Comparison of ENCODE assay signal across 21 cellular contexts in the genomic region with DNA sequence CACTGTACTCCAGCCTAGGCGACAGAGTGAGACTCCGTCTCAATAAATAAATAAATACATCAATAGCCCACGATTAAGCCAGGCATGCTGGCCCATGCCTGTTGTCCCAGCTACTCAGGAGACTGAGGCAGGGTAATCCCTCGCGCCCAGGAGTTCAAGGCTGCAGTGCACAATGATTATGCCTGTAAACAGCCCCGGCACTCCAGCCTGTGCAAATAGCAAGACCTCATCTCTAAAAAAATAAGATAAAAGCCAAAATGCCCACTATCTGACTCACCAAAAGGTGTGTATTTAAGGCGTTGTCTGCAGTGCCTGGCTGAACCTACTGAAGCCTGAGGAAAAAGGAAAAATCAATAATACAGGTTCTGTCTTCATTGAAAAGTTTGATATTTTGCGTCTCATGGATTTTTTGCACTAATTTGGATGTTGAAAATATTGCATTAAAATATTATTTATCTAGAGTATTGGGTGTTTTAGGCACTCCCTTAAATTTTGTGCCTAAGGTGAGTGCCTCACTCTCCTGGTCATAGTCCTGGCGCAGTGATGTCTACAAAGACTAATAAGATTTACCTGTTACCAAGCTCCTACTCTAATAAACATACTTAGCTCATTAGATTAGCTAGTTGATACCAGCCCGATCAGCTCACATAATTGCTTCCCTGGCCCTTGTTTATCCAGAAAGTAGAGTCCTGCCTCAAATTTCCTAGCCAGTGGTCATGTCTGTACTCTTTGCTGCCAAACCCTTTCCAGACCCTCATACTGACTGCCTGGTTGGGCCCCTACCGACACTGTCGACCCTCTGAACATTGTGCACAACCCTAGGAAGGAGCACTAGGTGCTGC. TPM values are rescaled to one million over a fixed set of nuclear protein-coding genes. Genes with fewer than 3 reads are reported as not detected.
DNase-seq lines count a peak whose midpoint lies in the region; TF ChIP-seq lines count a peak whose summit lies in the region.
"Had no signal": no experiment of that assay in that cellular context is flagged by ENCODE, and none has a peak within 500 bp of the region (broad histone marks: within the 10 kb centered on the region; RNA-seq: fewer than 3 reads in every experiment).

No MANE protein-coding gene starts in this region.

- peaks cover 65% of the 10 kb centered on the region for H3K4me1 ChIP-seq in Caco-2
- peaks cover 58% of the 10 kb centered on the region for H3K4me1 ChIP-seq in mucosa of stomach (ENCODE audit: control insufficient read depth, insufficient read depth, low read length)
- H3K4me1 ChIP-seq in esophagus squamous epithelium, result peaks cover 3 to 43% (median 11%) of the 10 kb centered on the region in 3 donors
- H3K4me1 ChIP-seq: right atrium auricular region had no signal

- intact Hi-C loops in Caco-2 (cut with micrococcal nuclease; ENCODE audit: unreplicated experiment), result loop anchor here (1.0 kb wide), 1 partner anchor 24 kb away; no protein-coding TSS in a partner anchor
- intact Hi-C loops in esophagus squamous epithelium (cut with DNase I), result no loop called here

- H3K9me3 ChIP-seq in Caco-2 (no peaks in the 10 kb centered on the region), mucosa of stomach (ENCODE audit: control insufficient read depth, low read length) (no peaks in the 10 kb centered on the region), esophagus squamous epithelium (no peaks in the 10 kb centered on the region)
- H3K9me3 ChIP-seq: esophagus muscularis mucosa, right atrium auricular region, transverse colon had no signal

- no peak overlapping the region for H3K4me3 Mint-ChIP-seq in Caco-2 (ENCODE audit: unreplicated experiment)
- H3K4me3 Mint-ChIP-seq in activated naive CD4-positive, alpha-beta T cell treated with anti-CD3 and anti-CD28 coated beads, Interleukin-2, amount 10 ng/mL, durations not matched to agents 7 days and 5 days, result no peak overlapping the region
- H3K4me3 Mint-ChIP-seq: activated CD8-positive, alpha-beta T cell treated with anti-CD3 and anti-CD28 coated beads for 36 hours; stimulated activated memory B cell treated with anti-CD40 and anti-IgM and Interleukin-4, amounts not matched to agents 10 μg/mL and 1 μg/mL and 100 μg/mL, for 72 hours had no signal

- no peaks in the 10 kb centered on the region for H3K27me3 Mint-ChIP-seq in Caco-2 (ENCODE audit: insufficient read depth, unreplicated experiment)
- H3K27me3 Mint-ChIP-seq in activated naive CD4-positive, alpha-beta T cell treated with anti-CD3 and anti-CD28 coated beads, Interleukin-2, amount 10 ng/mL, durations not matched to agents 7 days and 5 days, result peaks cover 31% of the 10 kb centered on the region
- H3K27me3 Mint-ChIP-seq: activated CD8-positive, alpha-beta T cell treated with anti-CD3 and anti-CD28 coated beads for 36 hours had no signal

- WGBS in esophagus squamous epithelium, 2 donors, result 37 to 52% methylated on average over 10 to 12 of the region's 12 CpGs

- H3K27me3 ChIP-seq in Caco-2 (replicated peaks; ENCODE audit: control insufficient read depth, insufficient read depth, low read length), result no peaks in the 10 kb centered on the region
- no peaks in the 10 kb centered on the region for H3K27me3 ChIP-seq in mucosa of stomach (ENCODE audit: control insufficient read depth, insufficient read depth, low read length)
- H3K27me3 ChIP-seq in esophagus squamous epithelium, result no peaks in the 10 kb centered on the region
- H3K27me3 ChIP-seq: dorsolateral prefrontal cortex, esophagus muscularis mucosa, right atrium auricular region, transverse colon had no signal

- H3K36me3 ChIP-seq in Caco-2 (ENCODE audit: control insufficient read depth, insufficient read depth, low read length) (no peaks in the 10 kb centered on the region), mucosa of stomach (ENCODE audit: control insufficient read depth, insufficient read depth, low read length) (no peaks in the 10 kb centered on the region), esophagus squamous epithelium (no peaks in the 10 kb centered on the region)
- H3K36me3 ChIP-seq: esophagus muscularis mucosa, right atrium auricular region, transverse colon had no signal

- peaks cover 5% of the 10 kb centered on the region for H3K36me3 Mint-ChIP-seq in Caco-2 (ENCODE audit: insufficient read depth, unreplicated experiment)
- no peaks in the 10 kb centered on the region for H3K36me3 Mint-ChIP-seq in activated naive CD4-positive, alpha-beta T cell treated with anti-CD3 and anti-CD28 coated beads, Interleukin-2, amount 10 ng/mL, durations not matched to agents 7 days and 5 days
- H3K36me3 Mint-ChIP-seq: stimulated activated memory B cell treated with anti-CD40 and anti-IgM and Interleukin-4, amounts not matched to agents 10 μg/mL and 1 μg/mL and 100 μg/mL, for 72 hours had no signal

- H3K4me3 ChIP-seq in Caco-2 (ENCODE audit: low read depth, low read length) (no peak overlapping the region), epithelial cell of esophagus (ENCODE audit: low read length) (no peak overlapping the region), mucosa of stomach (ENCODE audit: low read length) (no peak overlapping the region), esophagus squamous epithelium (no peak overlapping the region)
- H3K4me3 ChIP-seq: dorsolateral prefrontal cortex, esophagus muscularis mucosa, right atrium auricular region, transverse colon had no signal

- POLR2A ChIA-PET in Caco-2 (lab: Charles Lee), result interaction anchor here (1.1 to 4.5 kb wide), 3 partner anchors 14 to 40 kb away, joined by 4 to 99 read pairs (median 5); a partner anchor contains a TSS

- no peak for TF ChIP-seq POLR2A in esophagus squamous epithelium (IDR thresholded peaks at IDR 0.05)

- H3K4me1 Mint-ChIP-seq in Caco-2 (ENCODE audit: low read depth, unreplicated experiment), result peaks cover 66% of the 10 kb centered on the region
- H3K4me1 Mint-ChIP-seq in activated naive CD4-positive, alpha-beta T cell treated with anti-CD3 and anti-CD28 coated beads, Interleukin-2, amount 10 ng/mL, durations not matched to agents 7 days and 5 days, result peaks cover 28% of the 10 kb centered on the region
- H3K4me1 Mint-ChIP-seq: stimulated activated memory B cell treated with anti-CD40 and anti-IgM and Interleukin-4, amounts not matched to agents 10 μg/mL and 1 μg/mL and 100 μg/mL, for 72 hours had no signal

- peak overlapping the region; percentile 90 for H3K27ac Mint-ChIP-seq in Caco-2 (ENCODE audit: unreplicated experiment)
- H3K27ac Mint-ChIP-seq in activated naive CD4-positive, alpha-beta T cell treated with anti-CD3 and anti-CD28 coated beads, Interleukin-2, amount 10 ng/mL, durations not matched to agents 7 days and 5 days, result no peak overlapping the region
- H3K27ac Mint-ChIP-seq: activated CD8-positive, alpha-beta T cell treated with anti-CD3 and anti-CD28 coated beads for 36 hours; stimulated activated memory B cell treated with anti-CD40 and anti-IgM and Interleukin-4, amounts not matched to agents 10 μg/mL and 1 μg/mL and 100 μg/mL, for 72 hours had no signal

- DNase-seq in Caco-2, result peak; percentile 78 to 80
- peak; percentile 43 for DNase-seq in NCI-H82 treated with DMSO at 0.1 percent for 48 hours (lab: John Stamatoyannopoulos, UW; ENCODE audit: unreplicated experiment)
- DNase-seq in epithelial cell of esophagus (ENCODE audit: low read depth), result peak; percentile 66
- DNase-seq in activated CD4-positive, alpha-beta T cell treated with anti-CD3 and anti-CD28 coated beads, Interleukin-2, amount 50 U/mL, for 4 hours, result no peak
- DNase-seq in esophagus squamous epithelium (lab: John Stamatoyannopoulos, UW), result no peak
- DNase-seq in activated naive CD4-positive, alpha-beta T cell treated with anti-CD3 and anti-CD28 coated beads, Interleukin-2, amount 10 ng/mL, durations not matched to agents 7 days and 5 days, result no peak
- no peak for DNase-seq in stimulated activated naive CD4-positive, alpha-beta T cell treated with Interleukin-2 at 50 U/mL for 16 hours (lab: John Stamatoyannopoulos, UW)
- DNase-seq: activated CD8-positive, alpha-beta T cell treated with anti-CD3 and anti-CD28 coated beads for 36 hours; activated T-cell treated with anti-CD3 and anti-CD28 coated beads, Interleukin-2, amount 50 U/mL, for 48 hours; DMS79 treated with DMSO at 0.1 percent for 48 hours; dorsolateral prefrontal cortex; IMR-90; NCI-H1930; NCI-H446; transverse colon had no signal

- peak overlapping the region in 1 of 4 donors; percentile 7 for H3K27ac ChIP-seq in esophagus squamous epithelium
- H3K27ac ChIP-seq: esophagus muscularis mucosa, right atrium auricular region, transverse colon had no signal

- no peaks in the 10 kb centered on the region for H3K9me3 Mint-ChIP-seq in Caco-2 (ENCODE audit: unreplicated experiment)
- no peaks in the 10 kb centered on the region for H3K9me3 Mint-ChIP-seq in activated naive CD4-positive, alpha-beta T cell treated with anti-CD3 and anti-CD28 coated beads, Interleukin-2, amount 10 ng/mL, durations not matched to agents 7 days and 5 days
- H3K9me3 Mint-ChIP-seq: activated CD8-positive, alpha-beta T cell treated with anti-CD3 and anti-CD28 coated beads for 36 hours; stimulated activated memory B cell treated with anti-CD40 and anti-IgM and Interleukin-4, amounts not matched to agents 10 μg/mL and 1 μg/mL and 100 μg/mL, for 72 hours had no signal

- TF ChIP-seq CTCF in Caco-2 (IDR thresholded peaks at IDR 0.05; ENCODE audit: insufficient read depth in 1 of 2, low read depth in 1 of 2, low read length in 1 of 2, severe bottlenecking in 1 of 2, unreplicated experiment in 1 of 2) (no peak), epithelial cell of esophagus (IDR thresholded peaks at IDR 0.05; ENCODE audit: insufficient read depth, low read depth, low read length, missing control alignments) (no peak), esophagus squamous epithelium (IDR thresholded peaks at IDR 0.05) (no peak)

- BruUV-seq in Caco-2 (replicated peaks; lab: Mats Ljungman, UMichigan), result TSS peak; percentile 33

- CTCF ChIA-PET in Caco-2 (lab: Charles Lee), result interaction anchor here (1.0 to 2.1 kb wide), 2 partner anchors 15 to 38 kb away, joined by 3 to 10 read pairs; no protein-coding TSS in a partner anchor
- CTCF ChIA-PET in activated naive CD4-positive, alpha-beta T cell treated with anti-CD3 and anti-CD28 coated beads, Interleukin-2, amount 10 ng/mL, durations not matched to agents 7 days and 5 days (lab: Charles Lee), result interaction anchor here (1.4 kb wide), 1 partner anchor 39 kb away, joined by 5 read pairs; no protein-coding TSS in a partner anchor

- peak overlapping the region; percentile 81 for H3K9ac ChIP-seq in mucosa of stomach (ENCODE audit: low read length)

RNA-seq across cellular contexts. Expression of a gene that starts 24.7 kb away (rescaled TPM):
- total RNA-seq in Caco-2 (2022), result 114 TPM in 2 replicates
- total RNA-seq in esophagus squamous epithelium, result 10 to 100 TPM; 21.5 to 35.9 (median 31.1) TPM

RNA-seq across cellular contexts. Expression of a gene that starts 55.5 kb away (rescaled TPM):
- total RNA-seq in Caco-2 (2022) (not detected in 2 replicates), esophagus squamous epithelium (under 1 TPM in 1 of 4 donors, not detected in 3; 0.08 TPM)
- total RNA-seq: activated CD8-positive, alpha-beta T cell treated with anti-CD3 and anti-CD28 coated beads for 36 hours; IMR-90; lung microvascular endothelial cell; T-helper 1 cell treated with Interleukin-12 subunit alpha and Interleukin-12 subunit beta and Interleukin-4 antibody, amounts not matched to agents 30 ng/mL and 1 ng/mL, for 36 hours; transverse colon had no signal

Comparison
In these comparisons a context has a peak if more than half of its experiments do, and no peak if none do; other contexts are left out.
1. DNase-seq: peak in Caco-2 (2 of 2), NCI-H82 treated with DMSO at 0.1 percent for 48 hours (single experiment) and epithelial cell of esophagus (single experiment); none in activated CD4-positive, alpha-beta T cell treated with anti-CD3 and anti-CD28 coated beads, Interleukin-2, amount 50 U/mL, for 4 hours (0 of 2), esophagus squamous epithelium (single experiment), activated naive CD4-positive, alpha-beta T cell treated with anti-CD3 and anti-CD28 coated beads, Interleukin-2, amount 10 ng/mL, durations not matched to agents 7 days and 5 days (single experiment) and stimulated activated naive CD4-positive, alpha-beta T cell treated with Interleukin-2 at 50 U/mL for 16 hours (single experiment).